ENCODE assay signal across 17 cellular contexts in genomic region chr2:184692137-184692734, GRCh38.
DNase-seq lines count a peak whose midpoint lies in the region; ATAC-seq and TF ChIP-seq lines count a peak whose summit lies in the region.
"Had no signal": no experiment of that assay in that cellular context is flagged by ENCODE, and none has a peak within 500 bp of the region (broad histone marks: within the 10 kb centered on the region; RNA-seq: fewer than 3 reads in every experiment).

No MANE protein-coding gene starts in this region.

- ATAC-seq in GM21423 (IDR thresholded peaks at IDR 0.05; ENCODE audit: unreplicated experiment) (no peak), right lobe of liver (no peak)
- ATAC-seq: gastroesophageal sphincter, GM12878 had no signal

- no peak overlapping the region for H3K27ac ChIP-seq in right lobe of liver
- H3K27ac ChIP-seq: gastroesophageal sphincter, thoracic aorta had no signal

- no peak overlapping the region for H3K4me3 ChIP-seq in choroid plexus epithelial cell (ENCODE audit: low read depth, low read length)
- no peak overlapping the region for H3K4me3 ChIP-seq in skeletal muscle cell (ENCODE audit: low read depth, low read length)
- H3K4me3 ChIP-seq in right lobe of liver, result no peak overlapping the region
- H3K4me3 ChIP-seq: gastroesophageal sphincter, GM12878, thoracic aorta had no signal

- intact Hi-C loops in right lobe of liver (cut with DNase I), result no loop called here

- H3K36me3 ChIP-seq in right lobe of liver, result no peaks in the 10 kb centered on the region
- H3K36me3 ChIP-seq: gastroesophageal sphincter, thoracic aorta had no signal

- H3K9me3 ChIP-seq in right lobe of liver, result no peaks in the 10 kb centered on the region
- H3K9me3 ChIP-seq: gastroesophageal sphincter, thoracic aorta had no signal

- TF ChIP-seq CTCF in choroid plexus epithelial cell (conservative IDR thresholded peaks at IDR 0.05; ENCODE audit: low read depth, low read length) (no peak), right lobe of liver (IDR thresholded peaks at IDR 0.05) (no peak)

- 77% methylated on average over 3 of the region's 3 CpGs for WGBS in right lobe of liver (ENCODE audit: insufficient coverage, low coverage, low lambda C conversion rate, missing lambda C conversion rate)

- H3K4me1 ChIP-seq in right lobe of liver, result no peaks in the 10 kb centered on the region
- H3K4me1 ChIP-seq: gastroesophageal sphincter had no signal

- peak; percentile 18 for DNase-seq in HS-5 (ENCODE audit: low read depth)
- DNase-seq in NCI-H2171 treated with DMSO at 0.1 percent for 48 hours (lab: John Stamatoyannopoulos, UW), result peak; percentile 96
- peak; percentile 16 for DNase-seq in choroid plexus epithelial cell (ENCODE audit: low read depth)
- peak; percentile 44 for DNase-seq in skeletal muscle cell (ENCODE audit: low read depth)
- no peak for DNase-seq in right lobe of liver
- no peak for DNase-seq in activated CD8-positive, alpha-beta memory T cell treated with anti-CD3 and anti-CD28 coated beads for 24 hours
- DNase-seq: activated CD4-positive, alpha-beta T cell treated with anti-CD3 and anti-CD28 coated beads, Interleukin-2, amount 50 U/mL, for 4 hours; activated naive CD4-positive, alpha-beta T cell treated with anti-CD3 and anti-CD28 coated beads, Interleukin-2, amount 10 ng/mL, durations not matched to agents 7 days and 5 days; dermis blood vessel endothelial cell; DMS79; GOT3; kidney glomerular epithelial cell; NCI-H187 had no signal

- TF ChIP-seq POLR2A in right lobe of liver (IDR thresholded peaks at IDR 0.05), result no peak

- no peaks in the 10 kb centered on the region for H3K27me3 ChIP-seq in right lobe of liver
- H3K27me3 ChIP-seq: gastroesophageal sphincter had no signal

Comparison
In these comparisons a context has a peak if more than half of its experiments do, and no peak if none do; other contexts are left out.
1. DNase-seq: peak in HS-5 (single experiment), NCI-H2171 treated with DMSO at 0.1 percent for 48 hours (single experiment), choroid plexus epithelial cell (single experiment) and skeletal muscle cell (single experiment); none in right lobe of liver (0 of 3) and activated CD8-positive, alpha-beta memory T cell treated with anti-CD3 and anti-CD28 coated beads for 24 hours (single experiment).